In genomic region chr11:69588270-69588669, GRCh38 we compare ENCODE assay signal across 12 cellular contexts. TPM values are rescaled to one million over a fixed set of nuclear protein-coding genes. Genes with fewer than 3 reads are reported as not detected.
DNase-seq lines count a peak whose midpoint lies in the region; ATAC-seq, FAIRE-seq and TF ChIP-seq lines count a peak whose summit lies in the region.
"Had no signal": no experiment of that assay in that cellular context is flagged by ENCODE, and none has a peak within 500 bp of the region (broad histone marks: within the 10 kb centered on the region; RNA-seq: fewer than 3 reads in every experiment).

No MANE protein-coding gene starts in this region.

- H3K9me3 ChIP-seq in kidney (ENCODE audit: control insufficient read depth in 1 of 2, low read length in 2 of 2), result no peaks in the 10 kb centered on the region

- H3K36me3 Mint-ChIP-seq in WTC11, result no peaks in the 10 kb centered on the region

- no peaks in the 10 kb centered on the region for H3K36me3 ChIP-seq in kidney (ENCODE audit: control insufficient read depth in 1 of 2, insufficient read depth in 2 of 2, low read length in 2 of 2)

- no peak overlapping the region for H3K4me3 Mint-ChIP-seq in WTC11
- H3K4me3 Mint-ChIP-seq: T-helper 17 cell had no signal

- no peak for FAIRE-seq in kidney (lab: Jason Lieb, UNC)
- FAIRE-seq: GM18507 had no signal

- POLR2A ChIA-PET in WTC11 (lab: Charles Lee), result no interaction called here

- TF ChIP-seq CTCF in HFF-Myc (IDR thresholded peaks at IDR 0.05; ENCODE audit: low read depth, low read length, missing control alignments) (peak; percentile 10), kidney (IDR thresholded peaks at IDR 0.05; ENCODE audit: borderline replicate concordance, extremely low read depth, insufficient read depth) (no peak), WTC11 (IDR thresholded peaks at IDR 0.05) (no peak)

- intact Hi-C loops in kidney (cut with DNase I), result no loop called here

- H3K4me1 ChIP-seq in kidney (ENCODE audit: control insufficient read depth in 1 of 2, insufficient read depth in 1 of 2, low read depth in 1 of 2, low read length in 2 of 2), result no peaks in the 10 kb centered on the region

- peaks cover 2% of the 10 kb centered on the region; the same call in 1 of the 2 replicates for H3K27me3 Mint-ChIP-seq in WTC11 (ENCODE audit: low read depth)

- no peak overlapping the region for H3K27ac Mint-ChIP-seq in WTC11
- H3K27ac Mint-ChIP-seq: T-helper 17 cell had no signal

- H3K9ac ChIP-seq in kidney (ENCODE audit: low read length in 2 of 2), result no peak overlapping the region

- no peak for ATAC-seq in HG02885 (IDR thresholded peaks at IDR 0.05; ENCODE audit: poor library complexity, unreplicated experiment)
- no peak for ATAC-seq in WTC11
- ATAC-seq: T-helper 17 cell had no signal

- in situ Hi-C loops in ACHN (cut with HindIII; ENCODE audit: low pct_ligation_motif_present, low pct_unique_long_range_greater_than_20kb, low sequenced_read_pairs), result no loop called here

- H3K4me1 Mint-ChIP-seq in WTC11, result no peaks in the 10 kb centered on the region
- H3K4me1 Mint-ChIP-seq: T-helper 17 cell had no signal

- H3K9me3 Mint-ChIP-seq in WTC11, result peaks cover 4% of the 10 kb centered on the region

- H3K4me3 ChIP-seq in HFF-Myc (replicated peaks; ENCODE audit: low read depth, low read length) (no peak overlapping the region), kidney (ENCODE audit: low read length in 2 of 2) (no peak overlapping the region)

- CTCF ChIA-PET in WTC11 (lab: Charles Lee), result interaction anchor here (0.6 to 2.1 kb wide), 5 partner anchors 12 to 1078 kb away, joined by 3 to 5 read pairs (median 3); no protein-coding TSS in a partner anchor

- H3K27ac ChIP-seq in kidney (ENCODE audit: low read depth in 2 of 2, low read length in 2 of 2), result no peak overlapping the region

- DNase-seq in ACHN (peak; percentile 13), HFF-Myc (ENCODE audit: extremely low read depth, low read depth) (peak; percentile 50), amniotic stem cell (lab: John Stamatoyannopoulos, UW) (peak; percentile 44), iris pigment epithelial cell (ENCODE audit: low read depth) (peak; percentile 90), kidney (no peak), WTC11 (ENCODE audit: low spot score) (no peak), SKM-1 treated with dmso at 0.1 percent for 144 hours (lab: John Stamatoyannopoulos, UW; ENCODE audit: unreplicated experiment) (no peak)
- DNase-seq: activated T-cell treated with anti-CD3 and anti-CD28 coated beads for 4 hours, NCI-H69, T-helper 17 cell had no signal

TF ChIP-seq in WTC11, 78 proteins besides CTCF, POLR2A, EP300 and RAD21:
- TF ChIP-seq MXD4 (CRISPR knock-in tag; IDR thresholded peaks at IDR 0.05; ENCODE audit: borderline replicate concordance) (no peak), ZNF423 (CRISPR knock-in tag; IDR thresholded peaks at IDR 0.05) (no peak), HMGA2 (CRISPR knock-in tag; IDR thresholded peaks at IDR 0.05) (no peak), NR2C2 (CRISPR knock-in tag; IDR thresholded peaks at IDR 0.05) (no peak), CDX4 (CRISPR knock-in tag; IDR thresholded peaks at IDR 0.05; ENCODE audit: borderline replicate concordance) (no peak)
- TF ChIP-seq, protein P1, sequence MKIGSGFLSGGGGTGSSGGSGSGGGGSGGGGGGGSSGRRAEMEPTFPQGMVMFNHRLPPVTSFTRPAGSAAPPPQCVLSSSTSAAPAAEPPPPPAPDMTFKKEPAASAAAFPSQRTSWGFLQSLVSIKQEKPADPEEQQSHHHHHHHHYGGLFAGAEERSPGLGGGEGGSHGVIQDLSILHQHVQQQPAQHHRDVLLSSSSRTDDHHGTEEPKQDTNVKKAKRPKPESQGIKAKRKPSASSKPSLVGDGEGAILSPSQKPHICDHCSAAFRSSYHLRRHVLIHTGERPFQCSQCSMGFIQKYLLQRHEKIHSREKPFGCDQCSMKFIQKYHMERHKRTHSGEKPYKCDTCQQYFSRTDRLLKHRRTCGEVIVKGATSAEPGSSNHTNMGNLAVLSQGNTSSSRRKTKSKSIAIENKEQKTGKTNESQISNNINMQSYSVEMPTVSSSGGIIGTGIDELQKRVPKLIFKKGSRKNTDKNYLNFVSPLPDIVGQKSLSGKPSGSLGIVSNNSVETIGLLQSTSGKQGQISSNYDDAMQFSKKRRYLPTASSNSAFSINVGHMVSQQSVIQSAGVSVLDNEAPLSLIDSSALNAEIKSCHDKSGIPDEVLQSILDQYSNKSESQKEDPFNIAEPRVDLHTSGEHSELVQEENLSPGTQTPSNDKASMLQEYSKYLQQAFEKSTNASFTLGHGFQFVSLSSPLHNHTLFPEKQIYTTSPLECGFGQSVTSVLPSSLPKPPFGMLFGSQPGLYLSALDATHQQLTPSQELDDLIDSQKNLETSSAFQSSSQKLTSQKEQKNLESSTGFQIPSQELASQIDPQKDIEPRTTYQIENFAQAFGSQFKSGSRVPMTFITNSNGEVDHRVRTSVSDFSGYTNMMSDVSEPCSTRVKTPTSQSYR (CRISPR knock-in tag; IDR thresholded peaks at IDR 0.05), result no peak
- TF ChIP-seq, protein P2, sequence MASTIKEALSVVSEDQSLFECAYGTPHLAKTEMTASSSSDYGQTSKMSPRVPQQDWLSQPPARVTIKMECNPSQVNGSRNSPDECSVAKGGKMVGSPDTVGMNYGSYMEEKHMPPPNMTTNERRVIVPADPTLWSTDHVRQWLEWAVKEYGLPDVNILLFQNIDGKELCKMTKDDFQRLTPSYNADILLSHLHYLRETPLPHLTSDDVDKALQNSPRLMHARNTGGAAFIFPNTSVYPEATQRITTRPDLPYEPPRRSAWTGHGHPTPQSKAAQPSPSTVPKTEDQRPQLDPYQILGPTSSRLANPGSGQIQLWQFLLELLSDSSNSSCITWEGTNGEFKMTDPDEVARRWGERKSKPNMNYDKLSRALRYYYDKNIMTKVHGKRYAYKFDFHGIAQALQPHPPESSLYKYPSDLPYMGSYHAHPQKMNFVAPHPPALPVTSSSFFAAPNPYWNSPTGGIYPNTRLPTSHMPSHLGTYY (CRISPR knock-in tag; IDR thresholded peaks at IDR 0.05), result no peak

RNA-seq across cellular contexts. Expression of gene CCND1, which starts 52.7 kb away (rescaled TPM):
- total RNA-seq in kidney (142 TPM), WTC11 (2021) (212 to 224 TPM (median 224 TPM) in 3 replicates)
- 37.6 TPM for polyA plus RNA-seq in kidney (ENCODE audit: insufficient read depth, low read depth, low replicate concordance)

Comparison
In these comparisons a context has a peak if more than half of its experiments do, and no peak if none do; other contexts are left out.
1. DNase-seq: peak in ACHN (single experiment), HFF-Myc (single experiment), amniotic stem cell (single experiment) and iris pigment epithelial cell (single experiment); none in kidney (single experiment), WTC11 (single experiment) and SKM-1 treated with dmso at 0.1 percent for 144 hours (single experiment).